ENCODE assay signal across 10 cellular contexts in the genomic region with DNA sequence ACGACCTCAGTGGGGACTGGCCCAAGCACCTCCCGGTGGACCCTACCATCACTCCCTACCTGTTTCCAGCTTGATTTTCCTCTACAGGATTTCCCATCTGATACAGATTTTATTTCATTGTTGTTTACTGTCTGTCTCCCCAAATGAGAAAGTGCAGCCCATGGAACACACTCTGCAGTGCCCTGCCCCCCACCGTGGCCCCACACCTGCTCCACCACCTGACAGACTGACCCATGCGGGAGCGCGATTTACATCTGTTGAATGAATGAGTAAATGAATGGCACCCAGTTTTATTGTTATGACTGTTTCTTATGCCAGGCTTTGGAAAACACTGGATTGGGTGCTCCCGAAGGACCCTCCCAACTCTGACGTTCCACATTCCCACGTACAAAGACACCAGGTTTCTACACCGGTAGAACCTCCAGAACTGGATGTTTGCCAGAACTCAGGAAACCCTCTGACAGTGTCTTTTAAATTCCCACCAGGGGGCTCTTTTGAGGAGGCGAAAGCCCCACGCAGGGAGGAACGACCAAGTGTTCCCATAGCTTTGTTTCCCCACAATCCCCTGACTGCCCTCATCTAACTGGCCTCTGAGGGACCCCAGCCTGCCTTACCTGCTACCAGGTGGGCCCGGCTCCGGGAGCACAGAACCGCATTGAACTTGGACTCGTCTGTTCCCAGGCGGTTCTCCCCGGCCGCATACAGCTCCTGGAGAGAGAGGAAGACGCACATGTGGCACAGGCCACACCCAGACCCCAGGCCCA. TPM values are rescaled to one million over a fixed set of nuclear protein-coding genes. Genes with fewer than 3 reads are reported as not detected.
DNase-seq lines count a peak whose midpoint lies in the region; ATAC-seq and TF ChIP-seq lines count a peak whose summit lies in the region.
"Had no signal": no experiment of that assay in that cellular context is flagged by ENCODE, and none has a peak within 500 bp of the region (broad histone marks: within the 10 kb centered on the region; RNA-seq: fewer than 3 reads in every experiment).

No MANE protein-coding gene starts in this region.

- 81 to 83% methylated on average over 21 of the region's 21 CpGs for WGBS in aorta, 2 donors

- H3K9me3 ChIP-seq in iPS-20b (ENCODE audit: insufficient read depth, low read depth, low read length) (no peaks in the 10 kb centered on the region), aorta (ENCODE audit: control insufficient read depth, low read length) (no peaks in the 10 kb centered on the region)

- H3K4me1 ChIP-seq in iPS-20b (ENCODE audit: insufficient read depth, low read length), result peaks cover 11% of the 10 kb centered on the region; the same call in 1 of the 2 replicates
- H3K4me1 ChIP-seq in aorta (ENCODE audit: control insufficient read depth in 1 of 2, insufficient read depth in 2 of 2, low read length in 2 of 2), result peaks cover 5 to 7% of the 10 kb centered on the region in 2 donors

- intact Hi-C loops in aorta (cut with DNase I), result no loop called here

- no peak overlapping the region for H3K4me3 ChIP-seq in iPS-20b (ENCODE audit: low read length)
- no peak overlapping the region for H3K4me3 ChIP-seq in aorta (ENCODE audit: low read length in 2 of 2)
- H3K4me3 ChIP-seq in foreskin fibroblast (ENCODE audit: low read depth in 1 of 2, low read length in 2 of 2), result no peak overlapping the region
- H3K4me3 ChIP-seq: GM12878 had no signal

- peaks cover 23% of the 10 kb centered on the region for H3K36me3 ChIP-seq in iPS-20b (ENCODE audit: insufficient read depth, low read depth, low read length)
- H3K36me3 ChIP-seq in aorta (ENCODE audit: control insufficient read depth in 1 of 2, insufficient read depth in 2 of 2, low read length in 1 of 2), result peaks cover 0 to 5% of the 10 kb centered on the region in 2 donors

- H3K9me3 Mint-ChIP-seq in stimulated activated naive CD8-positive, alpha-beta T cell treated with anti-CD3 and anti-CD28 coated beads, Interleukin-15, Interleukin-2, amounts not matched to agents 100 ng/mL and 50 ng/mL, for 24 hours, result no peaks in the 10 kb centered on the region
- H3K9me3 Mint-ChIP-seq in WTC11, result no peaks in the 10 kb centered on the region

- peak; percentile 17; the same call in 1 of the 2 replicates for TF ChIP-seq CTCF in WTC11 (IDR thresholded peaks at IDR 0.05)
- TF ChIP-seq CTCF in foreskin fibroblast (IDR thresholded peaks at IDR 0.05; ENCODE audit: low read depth, low read length), result no peak

- DNase-seq in stimulated activated naive CD8-positive, alpha-beta T cell treated with anti-CD3 and anti-CD28 coated beads, Interleukin-15, Interleukin-2, amounts not matched to agents 100 U/mL and 50 U/mL, for 24 hours, result no peak
- DNase-seq in WTC11 (ENCODE audit: low spot score) (no peak), aorta (peak; percentile 44 to 61), foreskin fibroblast (no peak), LoVo (ENCODE audit: low spot score) (no peak)
- DNase-seq: stimulated activated CD4-positive, alpha-beta T cell treated with anti-CD3 and anti-CD28 coated beads, Interleukin-4, amount 100 ng/mL, for 4 hours had no signal

- POLR2A ChIA-PET in WTC11 (lab: Charles Lee), result no interaction called here

- CTCF ChIA-PET in WTC11 (lab: Charles Lee), result interaction anchor here (0.8 to 2.1 kb wide), 15 partner anchors 9 to 299 kb away, joined by 3 to 15 read pairs (median 4); a partner anchor contains a TSS

- no peak for ATAC-seq in stimulated activated naive CD8-positive, alpha-beta T cell treated with anti-CD3 and anti-CD28 coated beads, Interleukin-15, Interleukin-2, amounts not matched to agents 100 U/mL and 50 U/mL, for 24 hours
- ATAC-seq in WTC11, result peak; percentile 78
- ATAC-seq in aorta (ENCODE audit: low FRiP score), result no peak
- no peak for ATAC-seq in GM21381 (IDR thresholded peaks at IDR 0.05; ENCODE audit: unreplicated experiment)
- ATAC-seq: GM12878 had no signal

- no peak overlapping the region for H3K9ac ChIP-seq in iPS-20b (ENCODE audit: low read depth, low read length)

- H3K27me3 Mint-ChIP-seq in stimulated activated naive CD8-positive, alpha-beta T cell treated with anti-CD3 and anti-CD28 coated beads, Interleukin-15, Interleukin-2, amounts not matched to agents 100 ng/mL and 50 ng/mL, for 24 hours, result no peaks in the 10 kb centered on the region
- no peaks in the 10 kb centered on the region for H3K27me3 Mint-ChIP-seq in WTC11 (ENCODE audit: low read depth)

- H3K4me1 Mint-ChIP-seq in stimulated activated naive CD8-positive, alpha-beta T cell treated with anti-CD3 and anti-CD28 coated beads, Interleukin-15, Interleukin-2, amounts not matched to agents 100 ng/mL and 50 ng/mL, for 24 hours (ENCODE audit: low read depth), result peaks cover 13% of the 10 kb centered on the region
- H3K4me1 Mint-ChIP-seq in WTC11, result peaks cover 18% of the 10 kb centered on the region

- peaks cover 88% of the 10 kb centered on the region for H3K36me3 Mint-ChIP-seq in stimulated activated naive CD8-positive, alpha-beta T cell treated with anti-CD3 and anti-CD28 coated beads, Interleukin-15, Interleukin-2, amounts not matched to agents 100 ng/mL and 50 ng/mL, for 24 hours (ENCODE audit: low read depth)
- peaks cover 49% of the 10 kb centered on the region for H3K36me3 Mint-ChIP-seq in WTC11

- H3K4me3 Mint-ChIP-seq in stimulated activated naive CD8-positive, alpha-beta T cell treated with anti-CD3 and anti-CD28 coated beads, Interleukin-15, Interleukin-2, amounts not matched to agents 100 ng/mL and 50 ng/mL, for 24 hours, result no peak overlapping the region
- H3K4me3 Mint-ChIP-seq in WTC11, result no peak overlapping the region

- H3K27me3 ChIP-seq in iPS-20b (ENCODE audit: insufficient read depth, low read length), result no peaks in the 10 kb centered on the region
- no peaks in the 10 kb centered on the region for H3K27me3 ChIP-seq in aorta (ENCODE audit: control insufficient read depth in 1 of 2, insufficient read depth in 2 of 2, low read length in 1 of 2)

- peak overlapping the region; percentile 55 for H3K27ac ChIP-seq in iPS-20b (ENCODE audit: low read length)
- no peak overlapping the region for H3K27ac ChIP-seq in aorta (ENCODE audit: low read depth in 1 of 2, low read length in 2 of 2)

- peak overlapping the region; percentile 56 for H3K27ac Mint-ChIP-seq in stimulated activated naive CD8-positive, alpha-beta T cell treated with anti-CD3 and anti-CD28 coated beads, Interleukin-15, Interleukin-2, amounts not matched to agents 100 ng/mL and 50 ng/mL, for 24 hours
- peak overlapping the region; percentile 78 for H3K27ac Mint-ChIP-seq in WTC11

TF ChIP-seq in WTC11, 78 proteins besides CTCF, POLR2A, EP300 and RAD21:
- TF ChIP-seq ATF1 (CRISPR knock-in tag; IDR thresholded peaks at IDR 0.05) (no peak), ZNF121 (CRISPR knock-in tag; IDR thresholded peaks at IDR 0.05) (no peak), HMGA2 (CRISPR knock-in tag; IDR thresholded peaks at IDR 0.05) (no peak)
- TF ChIP-seq, protein P1, sequence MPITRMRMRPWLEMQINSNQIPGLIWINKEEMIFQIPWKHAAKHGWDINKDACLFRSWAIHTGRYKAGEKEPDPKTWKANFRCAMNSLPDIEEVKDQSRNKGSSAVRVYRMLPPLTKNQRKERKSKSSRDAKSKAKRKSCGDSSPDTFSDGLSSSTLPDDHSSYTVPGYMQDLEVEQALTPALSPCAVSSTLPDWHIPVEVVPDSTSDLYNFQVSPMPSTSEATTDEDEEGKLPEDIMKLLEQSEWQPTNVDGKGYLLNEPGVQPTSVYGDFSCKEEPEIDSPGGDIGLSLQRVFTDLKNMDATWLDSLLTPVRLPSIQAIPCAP (CRISPR knock-in tag; IDR thresholded peaks at IDR 0.05), result no peak
- TF ChIP-seq, protein P2, sequence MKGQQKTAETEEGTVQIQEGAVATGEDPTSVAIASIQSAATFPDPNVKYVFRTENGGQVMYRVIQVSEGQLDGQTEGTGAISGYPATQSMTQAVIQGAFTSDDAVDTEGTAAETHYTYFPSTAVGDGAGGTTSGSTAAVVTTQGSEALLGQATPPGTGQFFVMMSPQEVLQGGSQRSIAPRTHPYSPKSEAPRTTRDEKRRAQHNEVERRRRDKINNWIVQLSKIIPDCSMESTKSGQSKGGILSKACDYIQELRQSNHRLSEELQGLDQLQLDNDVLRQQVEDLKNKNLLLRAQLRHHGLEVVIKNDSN (CRISPR knock-in tag; IDR thresholded peaks at IDR 0.05), result no peak
TF ChIP-seq in WTC11: peak in this region for 0.

RNA-seq across cellular contexts. Expression of a gene that starts 29.0 kb away (rescaled TPM):
- total RNA-seq in WTC11 (2021) (4.6 to 7.3 TPM (median 6.6 TPM) in 3 replicates), aorta (100 to 1,000 TPM in 1 of 2 donors, 10 to 100 TPM in 1; 37.7 to 113 TPM)
- polyA plus RNA-seq in aorta, result 100 to 1,000 TPM in 1 of 2 donors, 10 to 100 TPM in 1; 72.6 to 166 TPM
- total RNA-seq: GM12878 had no signal
- polyA plus RNA-seq: GM12878 had no signal

RNA-seq across cellular contexts. Expression of a gene that starts 43.8 kb away (rescaled TPM):
- total RNA-seq in WTC11 (2021), result 67.5 to 83.3 TPM (median 80.1 TPM) in 3 replicates
- total RNA-seq in aorta, result 100 to 1,000 TPM; 227 to 256 TPM
- 100 to 1,000 TPM in 1 of 2 donors, 10 to 100 TPM in 1; 97.3 to 160 TPM for polyA plus RNA-seq in aorta

Comparison
In these comparisons a context has a peak if more than half of its experiments do, and no peak if none do; other contexts are left out.
1. DNase-seq: peak in aorta (2 of 2); none in stimulated activated naive CD8-positive, alpha-beta T cell treated with anti-CD3 and anti-CD28 coated beads, Interleukin-15, Interleukin-2, amounts not matched to agents 100 U/mL and 50 U/mL, for 24 hours (single experiment), WTC11 (single experiment), foreskin fibroblast (0 of 2) and LoVo (single experiment).